In genomic region chr5:50623666-50624065, GRCh38 we compare ENCODE assay signal across 23 cellular contexts. TPM values are rescaled to one million over a fixed set of nuclear protein-coding genes. Genes with fewer than 3 reads are reported as not detected.
DNase-seq lines count a peak whose midpoint lies in the region; ATAC-seq and TF ChIP-seq lines count a peak whose summit lies in the region.
"Had no signal": no experiment of that assay in that cellular context is flagged by ENCODE, and none has a peak within 500 bp of the region (broad histone marks: within the 10 kb centered on the region; RNA-seq: fewer than 3 reads in every experiment).

No MANE protein-coding gene starts in this region.

- BruUV-seq in OCI-LY7 (replicated peaks; lab: Mats Ljungman, UMichigan): no TSS peak

- no peaks in the 10 kb centered on the region for H3F3A ChIP-seq in SK-N-SH (replicated peaks; ENCODE audit: insufficient read depth)

- TF ChIP-seq RAD21 in SK-N-SH (IDR thresholded peaks at IDR 0.05; ENCODE audit: low read length): no peak

- no peaks in the 10 kb centered on the region for H3K79me2 ChIP-seq in OCI-LY7 (ENCODE audit: insufficient read depth, low read depth, low read length)
- no peaks in the 10 kb centered on the region for H3K79me2 ChIP-seq in SK-N-SH (ENCODE audit: insufficient read depth)

- POLR2A ChIA-PET in OCI-LY7 (lab: Charles Lee): interaction anchor here (1.4 kb wide), 1 partner anchor 10 kb away, joined by 4 read pairs; no protein-coding TSS in a partner anchor
- POLR2A ChIA-PET in SK-N-SH (lab: Yijun Ruan, JAX): no interaction called here

- no peak overlapping the region for H3K4me2 ChIP-seq in OCI-LY7 (ENCODE audit: low read length)
- no peak overlapping the region for H3K4me2 ChIP-seq in SK-N-SH

- H3K9me2 ChIP-seq in OCI-LY7 (ENCODE audit: insufficient read depth, low read length): no peaks in the 10 kb centered on the region
- 0 out of 2 replicates have a peak, but pooled peaks cover 2% of the 10 kb centered on the region for H3K9me2 ChIP-seq in SK-N-SH

- H3K9me3 ChIP-seq in OCI-LY7 (ENCODE audit: low read length) (no peaks in the 10 kb centered on the region), SK-N-SH (no peaks in the 10 kb centered on the region)
- H3K9me3 ChIP-seq: MG63, tibial nerve had no signal

- no peak overlapping the region for H2AFZ ChIP-seq in OCI-LY7 (ENCODE audit: low read length)
- no peak overlapping the region for H2AFZ ChIP-seq in SK-N-SH (ENCODE audit: low read depth)

- H3K9ac ChIP-seq in SK-N-SH: no peak overlapping the region

- H3K4me1 ChIP-seq in foreskin keratinocyte: no peaks in the 10 kb centered on the region
- no peaks in the 10 kb centered on the region for H3K4me1 ChIP-seq in OCI-LY7 (ENCODE audit: insufficient read depth, low read length, poor library complexity, severe bottlenecking)
- H3K4me1 ChIP-seq in SK-N-SH (ENCODE audit: control insufficient read depth in 1 of 2, insufficient read depth in 2 of 2, low read depth in 1 of 2, low read length in 1 of 2): no peaks in the 10 kb centered on the region
- H3K4me1 ChIP-seq: tibial nerve had no signal

- intact Hi-C loops in left colon (cut with DNase I, micrococcal nuclease): no loop called here
- intact Hi-C loops in OCI-LY7 (cut with micrococcal nuclease; ENCODE audit: unreplicated experiment): no loop called here

- TF ChIP-seq CTCF in foreskin keratinocyte (conservative IDR thresholded peaks at IDR 0.05): no peak
- TF ChIP-seq CTCF in retinal pigment epithelial cell (conservative IDR thresholded peaks at IDR 0.05; ENCODE audit: low read depth, low read length): no peak
- TF ChIP-seq CTCF in OCI-LY7 (conservative IDR thresholded peaks at IDR 0.05; ENCODE audit: low read length): no peak
- TF ChIP-seq CTCF in SK-N-SH (IDR thresholded peaks at IDR 0.05): no peak

- peak; percentile 48 for ATAC-seq in foreskin keratinocyte
- ATAC-seq in left colon: no peak
- ATAC-seq: stimulated activated naive CD8-positive, alpha-beta T cell treated with anti-CD3 and anti-CD28 coated beads, Interleukin-15, Interleukin-2, amounts not matched to agents 100 U/mL and 50 U/mL, for 24 hours had no signal

- CTCF ChIA-PET in OCI-LY7 (lab: Charles Lee; ENCODE audit: unreplicated experiment) (no interaction called here), SK-N-SH (lab: Yijun Ruan, JAX) (no interaction called here)

- H3K27me3 ChIP-seq in foreskin keratinocyte: no peaks in the 10 kb centered on the region
- no peaks in the 10 kb centered on the region for H3K27me3 ChIP-seq in SK-N-SH (ENCODE audit: insufficient read depth)
- H3K27me3 ChIP-seq: MG63, tibial nerve had no signal

- peak; percentile 1 for DNase-seq in ELF-1 (ENCODE audit: low read depth, low spot score)
- peak; percentile 13 for DNase-seq in RKO (ENCODE audit: low spot score)
- DNase-seq in foreskin keratinocyte: peak; percentile 13 to 35
- DNase-seq in retinal pigment epithelial cell (ENCODE audit: low read depth): peak; percentile 9
- no peak for DNase-seq in left colon
- no peak for DNase-seq in inferior parietal cortex (ENCODE audit: extremely low spot score)
- DNase-seq in OCI-LY7 (ENCODE audit: low spot score): no peak
- DNase-seq in SK-N-SH: no peak
- DNase-seq: activated CD4-positive, alpha-beta memory T cell treated with anti-CD3 and anti-CD28 coated beads, Interleukin-2, amount 10 ng/mL, durations not matched to agents 7 days and 5 days; amniotic stem cell; CD4-positive, alpha-beta memory T cell; DMS153; GOT3; mesenchymal stem cell; MG63; NCI-H1436; NCI-H2171 treated with DMSO at 0.1 percent for 48 hours; nucleus accumbens; SHP77; stimulated activated CD4-positive, alpha-beta T cell treated with anti-CD3 and anti-CD28 coated beads, Interleukin-4, amount 100 ng/mL, for 1 hour; stimulated activated naive CD8-positive, alpha-beta T cell treated with anti-CD3 and anti-CD28 coated beads, Interleukin-15, Interleukin-2, amounts not matched to agents 100 U/mL and 50 U/mL, for 24 hours; SW 1271 had no signal

- no peak for TF ChIP-seq EP300 in SK-N-SH (IDR thresholded peaks at IDR 0.05; ENCODE audit: borderline replicate concordance in 1 of 2, low read depth in 1 of 2, low read length in 1 of 2)

- no peak overlapping the region for H3K27ac ChIP-seq in foreskin keratinocyte
- no peak overlapping the region for H3K27ac ChIP-seq in OCI-LY7 (ENCODE audit: low read depth, low read length, poor library complexity, severe bottlenecking)
- no peak overlapping the region for H3K27ac ChIP-seq in SK-N-SH (ENCODE audit: low read depth in 2 of 2, low read length in 1 of 2)
- H3K27ac ChIP-seq: tibial nerve had no signal

- 57% methylated on average over 3 of the region's 3 CpGs for WGBS in SK-N-SH (ENCODE audit: low lambda C conversion rate)

- H3K4me3 ChIP-seq in retinal pigment epithelial cell (ENCODE audit: low read length) (no peak overlapping the region), OCI-LY7 (ENCODE audit: low read depth, low read length, poor library complexity, severe bottlenecking) (no peak overlapping the region), SK-N-SH (ENCODE audit: low read depth in 2 of 2, low read length in 1 of 2) (no peak overlapping the region)
- H3K4me3 ChIP-seq: MG63, tibial nerve had no signal

- H3K36me3 ChIP-seq in OCI-LY7 (ENCODE audit: insufficient read depth, low read length) (no peaks in the 10 kb centered on the region), SK-N-SH (replicated peaks in 1 of 2; ENCODE audit: control insufficient read depth in 1 of 2, insufficient read depth in 2 of 2, low read length in 1 of 2) (no peaks in the 10 kb centered on the region)
- H3K36me3 ChIP-seq: MG63, tibial nerve had no signal

- H4K20me1 ChIP-seq in OCI-LY7 (ENCODE audit: insufficient read depth, low read length) (no peaks in the 10 kb centered on the region), SK-N-SH (ENCODE audit: insufficient read depth) (no peaks in the 10 kb centered on the region)

TF ChIP-seq in SK-N-SH, 30 proteins besides CTCF, POLR2A, EP300 and RAD21:
- TF ChIP-seq CHD2 (IDR thresholded peaks at IDR 0.05; ENCODE audit: low read length, partially characterized antibody): no peak
- TF ChIP-seq USF1 (IDR thresholded peaks at IDR 0.05; ENCODE audit: borderline replicate concordance, low read depth): no peak
- no peak for TF ChIP-seq TAF1 (IDR thresholded peaks at IDR 0.05; ENCODE audit: borderline replicate concordance, low read depth, low read length)
- no peak for TF ChIP-seq TEAD4 (IDR thresholded peaks at IDR 0.05; ENCODE audit: borderline replicate concordance, insufficient read depth)
- TF ChIP-seq ZBTB33 (IDR thresholded peaks at IDR 0.05; ENCODE audit: borderline replicate concordance, low read depth): no peak
- no peak for TF ChIP-seq NFIC (IDR thresholded peaks at IDR 0.05; ENCODE audit: borderline replicate concordance)

RNA-seq across cellular contexts. Expression of gene PARP8, which starts 42.8 kb away (rescaled TPM):
- total RNA-seq in foreskin keratinocyte (20.2 and 21.8 TPM in 2 replicates), left colon (10 to 100 TPM in 1 of 2 donors, 1 to 10 TPM in 1; 7.1 to 13.6 TPM), OCI-LY7 (2022) (36.8 and 39.7 TPM in 2 replicates)
- polyA plus RNA-seq in foreskin keratinocyte (6.3 and 7.4 TPM in 2 replicates), SK-N-SH (2012; rRNA removed) (6.2 and 8.6 TPM in 2 replicates)
- total RNA-seq in OCI-LY7 (2014; rRNA removed; shearing (Covaris generic)): 22.9 and 39.2 TPM in 2 replicates
- 7.2 and 8.0 TPM in 2 replicates for polyA plus RNA-seq in SK-N-SH (2012; cell fraction: cytosol; rRNA removed)
- 7.9 and 14.1 TPM in 2 replicates for polyA plus RNA-seq in SK-N-SH (2012; cell fraction: nucleus; rRNA removed)

Comparison
In these comparisons a context has a peak if more than half of its experiments do, and no peak if none do; other contexts are left out.
1. DNase-seq: peak in ELF-1 (single experiment), RKO (single experiment), foreskin keratinocyte (2 of 2) and retinal pigment epithelial cell (single experiment); none in left colon (0 of 2), inferior parietal cortex (single experiment), OCI-LY7 (single experiment) and SK-N-SH (single experiment).